ENCODE assay signal across 1 cellular context in genomic region chr2:167827352-167828097, GRCh38.
TF ChIP-seq lines count a peak whose summit lies in the region.

No MANE protein-coding gene starts in this region.

TF ChIP-seq in HepG2, 621 proteins besides CTCF, POLR2A, EP300 and RAD21 (continued from another document and continues in another):
- TF ChIP-seq, protein P1, sequence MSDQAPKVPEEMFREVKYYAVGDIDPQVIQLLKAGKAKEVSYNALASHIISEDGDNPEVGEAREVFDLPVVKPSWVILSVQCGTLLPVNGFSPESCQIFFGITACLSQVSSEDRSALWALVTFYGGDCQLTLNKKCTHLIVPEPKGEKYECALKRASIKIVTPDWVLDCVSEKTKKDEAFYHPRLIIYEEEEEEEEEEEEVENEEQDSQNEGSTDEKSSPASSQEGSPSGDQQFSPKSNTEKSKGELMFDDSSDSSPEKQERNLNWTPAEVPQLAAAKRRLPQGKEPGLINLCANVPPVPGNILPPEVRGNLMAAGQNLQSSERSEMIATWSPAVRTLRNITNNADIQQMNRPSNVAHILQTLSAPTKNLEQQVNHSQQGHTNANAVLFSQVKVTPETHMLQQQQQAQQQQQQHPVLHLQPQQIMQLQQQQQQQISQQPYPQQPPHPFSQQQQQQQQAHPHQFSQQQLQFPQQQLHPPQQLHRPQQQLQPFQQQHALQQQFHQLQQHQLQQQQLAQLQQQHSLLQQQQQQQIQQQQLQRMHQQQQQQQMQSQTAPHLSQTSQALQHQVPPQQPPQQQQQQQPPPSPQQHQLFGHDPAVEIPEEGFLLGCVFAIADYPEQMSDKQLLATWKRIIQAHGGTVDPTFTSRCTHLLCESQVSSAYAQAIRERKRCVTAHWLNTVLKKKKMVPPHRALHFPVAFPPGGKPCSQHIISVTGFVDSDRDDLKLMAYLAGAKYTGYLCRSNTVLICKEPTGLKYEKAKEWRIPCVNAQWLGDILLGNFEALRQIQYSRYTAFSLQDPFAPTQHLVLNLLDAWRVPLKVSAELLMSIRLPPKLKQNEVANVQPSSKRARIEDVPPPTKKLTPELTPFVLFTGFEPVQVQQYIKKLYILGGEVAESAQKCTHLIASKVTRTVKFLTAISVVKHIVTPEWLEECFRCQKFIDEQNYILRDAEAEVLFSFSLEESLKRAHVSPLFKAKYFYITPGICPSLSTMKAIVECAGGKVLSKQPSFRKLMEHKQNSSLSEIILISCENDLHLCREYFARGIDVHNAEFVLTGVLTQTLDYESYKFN (CRISPR knock-in tag; conservative IDR thresholded peaks at IDR 0.05): peak; percentile 99
- TF ChIP-seq ZNF362 (CRISPR knock-in tag; IDR thresholded peaks at IDR 0.05; ENCODE audit: borderline replicate concordance): peak; percentile 69
- peak; percentile 53; the same call in 1 of the 2 replicates for TF ChIP-seq ZNF460 (CRISPR knock-in tag; IDR thresholded peaks at IDR 0.05; ENCODE audit: borderline replicate concordance)
- TF ChIP-seq SNAPC5 (CRISPR knock-in tag; IDR thresholded peaks at IDR 0.05; ENCODE audit: borderline replicate concordance): peak; percentile 30; the same call in 1 of the 2 replicates
- peak; percentile 98 for TF ChIP-seq ZSCAN31 (CRISPR knock-in tag; IDR thresholded peaks at IDR 0.05; ENCODE audit: low read depth)
- TF ChIP-seq ZNF343 (CRISPR knock-in tag; IDR thresholded peaks at IDR 0.05): peak; percentile 97
- no peak for TF ChIP-seq CENPBD1 (CRISPR knock-in tag; IDR thresholded peaks at IDR 0.05; ENCODE audit: borderline replicate concordance, low read depth)
- TF ChIP-seq ZNF274 (CRISPR knock-in tag; IDR thresholded peaks at IDR 0.05): peak; percentile 84
- TF ChIP-seq ZNF709 (CRISPR knock-in tag; IDR thresholded peaks at IDR 0.05): peak; percentile 94
- TF ChIP-seq, protein P2, sequence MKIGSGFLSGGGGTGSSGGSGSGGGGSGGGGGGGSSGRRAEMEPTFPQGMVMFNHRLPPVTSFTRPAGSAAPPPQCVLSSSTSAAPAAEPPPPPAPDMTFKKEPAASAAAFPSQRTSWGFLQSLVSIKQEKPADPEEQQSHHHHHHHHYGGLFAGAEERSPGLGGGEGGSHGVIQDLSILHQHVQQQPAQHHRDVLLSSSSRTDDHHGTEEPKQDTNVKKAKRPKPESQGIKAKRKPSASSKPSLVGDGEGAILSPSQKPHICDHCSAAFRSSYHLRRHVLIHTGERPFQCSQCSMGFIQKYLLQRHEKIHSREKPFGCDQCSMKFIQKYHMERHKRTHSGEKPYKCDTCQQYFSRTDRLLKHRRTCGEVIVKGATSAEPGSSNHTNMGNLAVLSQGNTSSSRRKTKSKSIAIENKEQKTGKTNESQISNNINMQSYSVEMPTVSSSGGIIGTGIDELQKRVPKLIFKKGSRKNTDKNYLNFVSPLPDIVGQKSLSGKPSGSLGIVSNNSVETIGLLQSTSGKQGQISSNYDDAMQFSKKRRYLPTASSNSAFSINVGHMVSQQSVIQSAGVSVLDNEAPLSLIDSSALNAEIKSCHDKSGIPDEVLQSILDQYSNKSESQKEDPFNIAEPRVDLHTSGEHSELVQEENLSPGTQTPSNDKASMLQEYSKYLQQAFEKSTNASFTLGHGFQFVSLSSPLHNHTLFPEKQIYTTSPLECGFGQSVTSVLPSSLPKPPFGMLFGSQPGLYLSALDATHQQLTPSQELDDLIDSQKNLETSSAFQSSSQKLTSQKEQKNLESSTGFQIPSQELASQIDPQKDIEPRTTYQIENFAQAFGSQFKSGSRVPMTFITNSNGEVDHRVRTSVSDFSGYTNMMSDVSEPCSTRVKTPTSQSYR (CRISPR knock-in tag; IDR thresholded peaks at IDR 0.05; ENCODE audit: borderline replicate concordance): peak; percentile 71; the same call in 1 of the 2 replicates
- TF ChIP-seq MAFG (CRISPR knock-in tag; IDR thresholded peaks at IDR 0.05): no peak
- peak; percentile 91 for TF ChIP-seq SOX5 (CRISPR knock-in tag; IDR thresholded peaks at IDR 0.05; ENCODE audit: borderline replicate concordance)
- peak; percentile 97 for TF ChIP-seq MED1 (CRISPR knock-in tag; IDR thresholded peaks at IDR 0.05)
- TF ChIP-seq FLYWCH1 (CRISPR knock-in tag; IDR thresholded peaks at IDR 0.05): no peak
- 0 out of 2 replicates have a peak, but pooled peaks have one; percentile 71 for TF ChIP-seq ZNF549 (CRISPR knock-in tag; IDR thresholded peaks at IDR 0.05)
- peak; percentile 96 for TF ChIP-seq HMG20A (CRISPR knock-in tag; IDR thresholded peaks at IDR 0.05; ENCODE audit: borderline replicate concordance)
- TF ChIP-seq AHR (CRISPR knock-in tag; IDR thresholded peaks at IDR 0.05): 0 out of 2 replicates have a peak, but pooled peaks have one; percentile 64
- peak; percentile 94 for TF ChIP-seq ZNF337 (CRISPR knock-in tag; IDR thresholded peaks at IDR 0.05; ENCODE audit: borderline replicate concordance, low read depth)
- no peak for TF ChIP-seq MTA3 (CRISPR knock-in tag; IDR thresholded peaks at IDR 0.05)
- TF ChIP-seq ZNF605 (CRISPR knock-in tag; IDR thresholded peaks at IDR 0.05): peak; percentile 99
- no peak for TF ChIP-seq PBX3 (CRISPR knock-in tag; IDR thresholded peaks at IDR 0.05; ENCODE audit: borderline replicate concordance)
- TF ChIP-seq NR2F6 (IDR thresholded peaks at IDR 0.05): peak; percentile 68; the same call in 1 of the 2 replicates
- TF ChIP-seq NR2F6 (CRISPR knock-in tag; IDR thresholded peaks at IDR 0.05): peak; percentile 84
- TF ChIP-seq CREM (IDR thresholded peaks at IDR 0.05): peak; percentile 88
- TF ChIP-seq CREM (CRISPR knock-in tag; IDR thresholded peaks at IDR 0.05): no peak
- peak; percentile 71 for TF ChIP-seq ZNF883 (CRISPR knock-in tag; IDR thresholded peaks at IDR 0.05; ENCODE audit: not compliant biosample characterization)
- TF ChIP-seq, protein P3, sequence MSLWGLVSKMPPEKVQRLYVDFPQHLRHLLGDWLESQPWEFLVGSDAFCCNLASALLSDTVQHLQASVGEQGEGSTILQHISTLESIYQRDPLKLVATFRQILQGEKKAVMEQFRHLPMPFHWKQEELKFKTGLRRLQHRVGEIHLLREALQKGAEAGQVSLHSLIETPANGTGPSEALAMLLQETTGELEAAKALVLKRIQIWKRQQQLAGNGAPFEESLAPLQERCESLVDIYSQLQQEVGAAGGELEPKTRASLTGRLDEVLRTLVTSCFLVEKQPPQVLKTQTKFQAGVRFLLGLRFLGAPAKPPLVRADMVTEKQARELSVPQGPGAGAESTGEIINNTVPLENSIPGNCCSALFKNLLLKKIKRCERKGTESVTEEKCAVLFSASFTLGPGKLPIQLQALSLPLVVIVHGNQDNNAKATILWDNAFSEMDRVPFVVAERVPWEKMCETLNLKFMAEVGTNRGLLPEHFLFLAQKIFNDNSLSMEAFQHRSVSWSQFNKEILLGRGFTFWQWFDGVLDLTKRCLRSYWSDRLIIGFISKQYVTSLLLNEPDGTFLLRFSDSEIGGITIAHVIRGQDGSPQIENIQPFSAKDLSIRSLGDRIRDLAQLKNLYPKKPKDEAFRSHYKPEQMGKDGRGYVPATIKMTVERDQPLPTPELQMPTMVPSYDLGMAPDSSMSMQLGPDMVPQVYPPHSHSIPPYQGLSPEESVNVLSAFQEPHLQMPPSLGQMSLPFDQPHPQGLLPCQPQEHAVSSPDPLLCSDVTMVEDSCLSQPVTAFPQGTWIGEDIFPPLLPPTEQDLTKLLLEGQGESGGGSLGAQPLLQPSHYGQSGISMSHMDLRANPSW (CRISPR knock-in tag; IDR thresholded peaks at IDR 0.05; ENCODE audit: borderline replicate concordance): peak; percentile 90
- TF ChIP-seq, protein P4, sequence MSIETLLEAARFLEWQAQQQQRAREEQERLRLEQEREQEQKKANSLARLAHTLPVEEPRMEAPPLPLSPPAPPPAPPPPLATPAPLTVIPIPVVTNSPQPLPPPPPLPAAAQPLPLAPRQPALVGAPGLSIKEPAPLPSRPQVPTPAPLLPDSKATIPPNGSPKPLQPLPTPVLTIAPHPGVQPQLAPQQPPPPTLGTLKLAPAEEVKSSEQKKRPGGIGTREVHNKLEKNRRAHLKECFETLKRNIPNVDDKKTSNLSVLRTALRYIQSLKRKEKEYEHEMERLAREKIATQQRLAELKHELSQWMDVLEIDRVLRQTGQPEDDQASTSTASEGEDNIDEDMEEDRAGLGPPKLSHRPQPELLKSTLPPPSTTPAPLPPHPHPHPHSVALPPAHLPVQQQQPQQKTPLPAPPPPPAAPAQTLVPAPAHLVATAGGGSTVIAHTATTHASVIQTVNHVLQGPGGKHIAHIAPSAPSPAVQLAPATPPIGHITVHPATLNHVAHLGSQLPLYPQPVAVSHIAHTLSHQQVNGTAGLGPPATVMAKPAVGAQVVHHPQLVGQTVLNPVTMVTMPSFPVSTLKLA (IDR thresholded peaks at IDR 0.05): no peak
- peak; percentile 92 for TF ChIP-seq CCDC6 (CRISPR knock-in tag; IDR thresholded peaks at IDR 0.05)
- peak; percentile 89; the same call in 1 of the 2 replicates for TF ChIP-seq RARG (CRISPR knock-in tag; IDR thresholded peaks at IDR 0.05; ENCODE audit: low read depth)
- TF ChIP-seq, protein P5, sequence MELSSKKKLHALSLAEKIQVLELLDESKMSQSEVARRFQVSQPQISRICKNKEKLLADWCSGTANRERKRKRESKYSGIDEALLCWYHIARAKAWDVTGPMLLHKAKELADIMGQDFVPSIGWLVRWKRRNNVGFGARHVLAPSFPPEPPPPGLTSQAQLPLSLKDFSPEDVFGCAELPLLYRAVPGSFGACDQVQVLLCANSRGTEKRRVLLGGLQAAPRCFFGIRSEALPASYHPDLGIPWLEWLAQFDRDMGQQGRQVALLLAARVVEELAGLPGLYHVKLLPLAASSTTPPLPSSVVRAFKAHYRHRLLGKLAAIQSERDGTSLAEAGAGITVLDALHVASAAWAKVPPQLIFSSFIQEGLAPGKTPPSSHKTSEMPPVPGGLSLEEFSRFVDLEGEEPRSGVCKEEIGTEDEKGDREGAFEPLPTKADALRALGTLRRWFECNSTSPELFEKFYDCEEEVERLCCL (CRISPR knock-in tag; IDR thresholded peaks at IDR 0.05; ENCODE audit: borderline replicate concordance): no peak
- peak; percentile 94 for TF ChIP-seq DMAP1 (CRISPR knock-in tag; IDR thresholded peaks at IDR 0.05)
- peak; percentile 69; the same call in 1 of the 2 replicates for TF ChIP-seq BCL3 (CRISPR knock-in tag; IDR thresholded peaks at IDR 0.05)
- no peak for TF ChIP-seq SNAI1 (CRISPR knock-in tag; IDR thresholded peaks at IDR 0.05; ENCODE audit: borderline replicate concordance)
- TF ChIP-seq ZNF20 (CRISPR knock-in tag; IDR thresholded peaks at IDR 0.05): no peak
- no peak; the same call in 1 of the 2 replicates for TF ChIP-seq ZNF678 (CRISPR knock-in tag; IDR thresholded peaks at IDR 0.05)
- TF ChIP-seq CREB1 (IDR thresholded peaks at IDR 0.05): peak; percentile 67
- TF ChIP-seq CREB1 (CRISPR knock-in tag; IDR thresholded peaks at IDR 0.05): peak; percentile 80
- TF ChIP-seq, protein P6, sequence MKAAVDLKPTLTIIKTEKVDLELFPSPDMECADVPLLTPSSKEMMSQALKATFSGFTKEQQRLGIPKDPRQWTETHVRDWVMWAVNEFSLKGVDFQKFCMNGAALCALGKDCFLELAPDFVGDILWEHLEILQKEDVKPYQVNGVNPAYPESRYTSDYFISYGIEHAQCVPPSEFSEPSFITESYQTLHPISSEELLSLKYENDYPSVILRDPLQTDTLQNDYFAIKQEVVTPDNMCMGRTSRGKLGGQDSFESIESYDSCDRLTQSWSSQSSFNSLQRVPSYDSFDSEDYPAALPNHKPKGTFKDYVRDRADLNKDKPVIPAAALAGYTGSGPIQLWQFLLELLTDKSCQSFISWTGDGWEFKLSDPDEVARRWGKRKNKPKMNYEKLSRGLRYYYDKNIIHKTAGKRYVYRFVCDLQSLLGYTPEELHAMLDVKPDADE (CRISPR knock-in tag; IDR thresholded peaks at IDR 0.05): no peak
- peak; percentile 98 for TF ChIP-seq ZNF331 (CRISPR knock-in tag; IDR thresholded peaks at IDR 0.05)
- peak; percentile 54 for TF ChIP-seq STAG1 (CRISPR knock-in tag; IDR thresholded peaks at IDR 0.05)
- TF ChIP-seq SP4 (CRISPR knock-in tag; IDR thresholded peaks at IDR 0.05): peak; percentile 79
- TF ChIP-seq SIN3A (IDR thresholded peaks at IDR 0.05; ENCODE audit: borderline replicate concordance, low read depth, low read length): no peak
- TF ChIP-seq MAFF (IDR thresholded peaks at IDR 0.05; ENCODE audit: low read depth, low read length): peak; percentile 40; the same call in 1 of the 2 replicates
- TF ChIP-seq ETV5 (CRISPR knock-in tag; IDR thresholded peaks at IDR 0.05; ENCODE audit: borderline replicate concordance): peak; percentile 66; the same call in 1 of the 2 replicates
- no peak for TF ChIP-seq ETV6 (CRISPR knock-in tag; conservative IDR thresholded peaks at IDR 0.05)
